Comparison of ENCODE assay signal across 8 cellular contexts in genomic region chr17:60600490-60601431, GRCh38. TPM values are rescaled to one million over a fixed set of nuclear protein-coding genes. Genes with fewer than 3 reads are reported as not detected.
A peak's percentile ranks its signal among the peaks of the same experiment; 100 is the strongest.
DNase-seq lines count a peak whose midpoint lies in the region; ATAC-seq and TF ChIP-seq lines count a peak whose summit lies in the region.

No MANE protein-coding gene starts in this region.

- intact Hi-C loops in activated B cell treated with CpG ODN at 0.5 μM for 24 hours (cut with micrococcal nuclease) = loop anchor here (1.0 to 5.0 kb wide), 6 partner anchors 33 to 708 kb away; partner anchors contain the start of genes APPBP2, BCAS3, RPS6KB1 and TUBD1

- ATAC-seq in HG03064 (IDR thresholded peaks at IDR 0.05; ENCODE audit: low read depth, unreplicated experiment) (peak; percentile 20), activated B cell treated with CpG ODN at 0.5 μM for 24 hours (ENCODE audit: low read depth) (peak; percentile 5)

- POLR2A ChIA-PET in activated B cell treated with CpG ODN at 0.5 μM for 24 hours (lab: Charles Lee) = interaction anchor here (0.8 to 2.1 kb wide), 5 partner anchors 27 to 763 kb away, joined by 3 to 17 read pairs (median 7); partner anchors contain the start of genes BCAS3 and USP32

- CTCF ChIA-PET in activated B cell treated with CpG ODN at 0.5 μM for 24 hours (lab: Charles Lee) = interaction anchor here (0.6 to 2.2 kb wide), 3 partner anchors 31 to 200 kb away, joined by 3 to 6 read pairs (median 3); no protein-coding TSS in a partner anchor

- no peaks in the 10 kb centered on the region for H3K9me3 Mint-ChIP-seq in activated B cell treated with CpG ODN at 0.5 μM for 24 hours

- peak; percentile 43 for DNase-seq in NK-92 treated with Interleukin-12 subunit alpha and Interleukin-12 subunit beta, amount 100 ng/mL, for 24 hours (lab: John Stamatoyannopoulos, UW)
- DNase-seq in NK-92 (lab: John Stamatoyannopoulos, UW; ENCODE audit: unreplicated experiment) (no peak), NCI-H2171 treated with DMSO at 0.1 percent for 48 hours (lab: John Stamatoyannopoulos, UW) (peak; percentile 81), activated B cell treated with CpG ODN at 0.5 μM for 24 hours (no peak), caudate nucleus (lab: John Stamatoyannopoulos, UW) (peak in 57 of 61 donors; percentile 9 to 85 (median 55)), islet precursor cell (peak; percentile 92)
- peak; percentile 50 for DNase-seq in stimulated activated CD4-positive, alpha-beta T cell treated with anti-CD3 and anti-CD28 coated beads, Interleukin-12 subunit alpha, Interleukin-12 subunit beta, amount 100 ng/mL, for 4 hours

- no peak for TF ChIP-seq CTCF in activated B cell treated with CpG ODN at 0.5 μM for 24 hours (IDR thresholded peaks at IDR 0.05)

- peak overlapping the region; percentile 98 for H3K4me3 Mint-ChIP-seq in activated B cell treated with CpG ODN at 0.5 μM for 24 hours

- peaks cover 17% of the 10 kb centered on the region for H3K36me3 Mint-ChIP-seq in activated B cell treated with CpG ODN at 0.5 μM for 24 hours (ENCODE audit: low read depth)

- peaks cover 49% of the 10 kb centered on the region for H3K4me1 Mint-ChIP-seq in activated B cell treated with CpG ODN at 0.5 μM for 24 hours

- peak overlapping the region; percentile 96 for H3K27ac Mint-ChIP-seq in activated B cell treated with CpG ODN at 0.5 μM for 24 hours

- H3K27ac ChIP-seq in caudate nucleus (ENCODE audit: low read depth, low read length) = peak overlapping the region; percentile 95

- H3K27me3 Mint-ChIP-seq in activated B cell treated with CpG ODN at 0.5 μM for 24 hours = no peaks in the 10 kb centered on the region

RNA-seq across cellular contexts. Expression of gene PPM1D, which starts 0.8 kb away (rescaled TPM):
- total RNA-seq in activated B cell treated with CpG ODN at 0.5 μM for 24 hours = 12.9 and 13.3 TPM in 2 replicates

Comparison
In these comparisons a context has a peak if more than half of its experiments do, and no peak if none do; other contexts are left out.
1. DNase-seq: peak in NK-92 treated with Interleukin-12 subunit alpha and Interleukin-12 subunit beta, amount 100 ng/mL, for 24 hours (single experiment), NCI-H2171 treated with DMSO at 0.1 percent for 48 hours (single experiment), caudate nucleus (57 of 61), islet precursor cell (single experiment) and stimulated activated CD4-positive, alpha-beta T cell treated with anti-CD3 and anti-CD28 coated beads, Interleukin-12 subunit alpha, Interleukin-12 subunit beta, amount 100 ng/mL, for 4 hours (single experiment); none in NK-92 (single experiment) and activated B cell treated with CpG ODN at 0.5 μM for 24 hours (single experiment).